In genomic region chr7:1512781-1513656, GRCh38 we compare ENCODE assay signal across 6 cellular contexts. TPM values are rescaled to one million over a fixed set of nuclear protein-coding genes. Genes with fewer than 3 reads are reported as not detected.
DNase-seq lines count a peak whose midpoint lies in the region; ATAC-seq and TF ChIP-seq lines count a peak whose summit lies in the region.

No MANE protein-coding gene starts in this region.

- H3K27me3 ChIP-seq in cardiac muscle cell: no peaks in the 10 kb centered on the region

- H3K36me3 ChIP-seq in cardiac muscle cell: no peaks in the 10 kb centered on the region

- no peak for TF ChIP-seq CTCF in cardiac muscle cell (IDR thresholded peaks at IDR 0.05; ENCODE audit: low read depth, low read length)

- peaks cover 8% of the 10 kb centered on the region for H3K4me1 ChIP-seq in cardiac muscle cell (ENCODE audit: low read depth)

- peak; percentile 64 for ATAC-seq in HG03108 (IDR thresholded peaks at IDR 0.05; ENCODE audit: unreplicated experiment)

- no peak overlapping the region for H3K4me3 ChIP-seq in cardiac muscle cell

- H3K27ac ChIP-seq in cardiac muscle cell: peak overlapping the region; percentile 89
- peak overlapping the region; percentile 69 for H3K27ac ChIP-seq in temporal lobe (ENCODE audit: low read depth, low read length)

- H3K9me3 ChIP-seq in cardiac muscle cell (ENCODE audit: low read depth): no peaks in the 10 kb centered on the region

- DNase-seq in activated CD4-positive, alpha-beta T cell treated with anti-CD3 and anti-CD28 coated beads, Interleukin-2, amount 50 U/mL, for 4 hours: peak; percentile 34 to 35
- DNase-seq in cardiac muscle cell (ENCODE audit: low read depth in 1 of 2, low spot score in 1 of 2) (peak; percentile 41 to 65), NCI-H345 treated with DMSO at 0.1 percent for 48 hours (lab: John Stamatoyannopoulos, UW; ENCODE audit: unreplicated experiment) (no peak), NCI-H1417 treated with DMSO at 0.1 percent for 48 hours (lab: John Stamatoyannopoulos, UW) (no peak)

RNA-seq across cellular contexts. Expression of gene INTS1, which starts 8.8 kb away (rescaled TPM):
- total RNA-seq in cardiac muscle cell (83.2 and 132 TPM in 2 replicates), temporal lobe (32.2 TPM)
- polyA plus RNA-seq in cardiac muscle cell: 54.5 and 80.8 TPM in 2 replicates

RNA-seq across cellular contexts. Expression of gene MAFK, which starts 17.5 kb away (rescaled TPM):
- total RNA-seq in cardiac muscle cell (15.6 and 16.2 TPM in 2 replicates), temporal lobe (8.4 TPM)
- 3.1 and 4.2 TPM in 2 replicates for polyA plus RNA-seq in cardiac muscle cell

RNA-seq across cellular contexts. Expression of gene TMEM184A, which starts 43.0 kb away (rescaled TPM):
- total RNA-seq in cardiac muscle cell (2.8 and 3.0 TPM in 2 replicates), temporal lobe (not detected)
- 0.75 and 2.1 TPM in 2 replicates for polyA plus RNA-seq in cardiac muscle cell

RNA-seq across cellular contexts. Expression of gene MICALL2, which starts 53.7 kb away (rescaled TPM):
- total RNA-seq in cardiac muscle cell: 13.1 and 19.5 TPM in 2 replicates
- polyA plus RNA-seq in cardiac muscle cell: 17.5 and 22.0 TPM in 2 replicates
- total RNA-seq in temporal lobe: 4.7 TPM

RNA-seq across cellular contexts. Expression of gene PSMG3, which starts 56.8 kb away (rescaled TPM):
- 32.7 and 38.4 TPM in 2 replicates for total RNA-seq in cardiac muscle cell
- 39.2 and 41.2 TPM in 2 replicates for polyA plus RNA-seq in cardiac muscle cell
- 12.5 TPM for total RNA-seq in temporal lobe

Comparison
In these comparisons a context has a peak if more than half of its experiments do, and no peak if none do; other contexts are left out.
1. DNase-seq: peak in activated CD4-positive, alpha-beta T cell treated with anti-CD3 and anti-CD28 coated beads, Interleukin-2, amount 50 U/mL, for 4 hours (2 of 2) and cardiac muscle cell (2 of 2); none in NCI-H345 treated with DMSO at 0.1 percent for 48 hours (single experiment) and NCI-H1417 treated with DMSO at 0.1 percent for 48 hours (single experiment).